8 cellular contexts compared by ENCODE assay signal in genomic region chr5:132103380-132103951, GRCh38. TPM values are rescaled to one million over a fixed set of nuclear protein-coding genes. Genes with fewer than 3 reads are reported as not detected.
DNase-seq lines count a peak whose midpoint lies in the region; ATAC-seq and TF ChIP-seq lines count a peak whose summit lies in the region.

No MANE protein-coding gene starts in this region.

- no peaks in the 10 kb centered on the region for H4K20me1 ChIP-seq in fibroblast of lung (ENCODE audit: control insufficient read depth, extremely low read depth, insufficient read depth, low read length)

- in situ Hi-C loops in GM13977 (cut with MboI; ENCODE audit: low pct_unique_long_range_greater_than_20kb, low sequenced_read_pairs, unreplicated experiment): no loop called here

- no peak overlapping the region for H3K4me3 ChIP-seq in fibroblast of lung (replicated peaks in 1 of 4; ENCODE audit: control extremely low read depth in 1 of 4, insufficient read depth in 1 of 4, low read depth in 3 of 4, low read length in 4 of 4)
- H3K4me3 ChIP-seq in H7 (ENCODE audit: insufficient read depth, low read depth, low read length): no peak overlapping the region

- no peaks in the 10 kb centered on the region for H3K9me3 ChIP-seq in fibroblast of lung (ENCODE audit: control insufficient read depth, insufficient read depth, low read depth, low read length)

- H3K27ac ChIP-seq in fibroblast of lung (ENCODE audit: insufficient read depth, low read length): peak overlapping the region; percentile 98

- H3K4me2 ChIP-seq in fibroblast of lung (ENCODE audit: extremely low read depth, insufficient read depth, low read length): peak overlapping the region; percentile 82

- H3K27me3 ChIP-seq in fibroblast of lung (ENCODE audit: control insufficient read depth, insufficient read depth, low read length) (no peaks in the 10 kb centered on the region), H7 (ENCODE audit: control insufficient read depth, insufficient read depth, low read length) (no peaks in the 10 kb centered on the region)

- H3K36me3 ChIP-seq in fibroblast of lung (ENCODE audit: control insufficient read depth, insufficient read depth, low read length) (no peaks in the 10 kb centered on the region), H7 (replicated peaks; ENCODE audit: control insufficient read depth, insufficient read depth, low read length) (no peaks in the 10 kb centered on the region)

- peaks cover 23% of the 10 kb centered on the region for H3K4me1 ChIP-seq in fibroblast of lung (ENCODE audit: control insufficient read depth, extremely low read depth, insufficient read depth, low read length)

- peak overlapping the region; percentile 62 for H3K9ac ChIP-seq in fibroblast of lung (ENCODE audit: insufficient read depth, low read length)

- TF ChIP-seq CTCF in GM13977 (IDR thresholded peaks at IDR 0.05; ENCODE audit: extremely low read depth, insufficient read depth, missing control alignments) (peak; percentile 15), fibroblast of lung (conservative IDR thresholded peaks at IDR 0.05 in 1 of 2, IDR thresholded peaks at IDR 0.05 in 1 of 2; ENCODE audit: low read depth in 1 of 2, low read length in 2 of 2) (peak in 1 of 2 donors; percentile 7)

- peak; percentile 75 for DNase-seq in GM13977 (ENCODE audit: low spot score)
- peak; percentile 58 for DNase-seq in NCI-H226
- peak; percentile 79 for DNase-seq in activated CD8-positive, alpha-beta memory T cell treated with anti-CD3 and anti-CD28 coated beads, Interleukin-2, amount 50 U/mL, for 48 hours
- DNase-seq in fibroblast of lung (ENCODE audit: low read depth in 2 of 2): peak; percentile 93 to 95
- peak; percentile 5 for DNase-seq in pons (ENCODE audit: low spot score)
- no peak for DNase-seq in H7
- DNase-seq in NCI-H2171 treated with DMSO at 0.1 percent for 48 hours (lab: John Stamatoyannopoulos, UW): no peak

- H2AFZ ChIP-seq in fibroblast of lung (ENCODE audit: low read length): peak overlapping the region; percentile 95

- no peaks in the 10 kb centered on the region for H3K79me2 ChIP-seq in fibroblast of lung (ENCODE audit: control insufficient read depth, insufficient read depth, low read length)

- ATAC-seq in HG02623 (IDR thresholded peaks at IDR 0.05; ENCODE audit: unreplicated experiment): peak; percentile 59

RNA-seq across cellular contexts. Expression of gene CSF2, which starts 29.9 kb away (rescaled TPM):
- total RNA-seq in fibroblast of lung: 0.51 and 0.66 TPM in 2 replicates
- polyA plus RNA-seq in fibroblast of lung: 0.09 and 0.71 TPM in 2 replicates
- polyA plus RNA-seq in fibroblast of lung (2012): 0.17 and 0.56 TPM in 2 replicates
- not detected in 2 replicates for polyA minus RNA-seq in fibroblast of lung (ENCODE audit: low replicate concordance)
- total RNA-seq in H7 (2014; rRNA removed; shearing (Covaris generic)): not detected in 2 replicates

RNA-seq across cellular contexts. Expression of gene IL3, which starts 43.0 kb away (rescaled TPM):
- total RNA-seq in fibroblast of lung: not detected in 2 replicates
- polyA plus RNA-seq in fibroblast of lung: not detected in 2 replicates
- not detected in 2 replicates for polyA plus RNA-seq in fibroblast of lung (2012)
- polyA minus RNA-seq in fibroblast of lung (ENCODE audit: low replicate concordance): not detected in 2 replicates
- total RNA-seq in H7 (2014; rRNA removed; shearing (Covaris generic)): not detected in 2 replicates

Comparison
In these comparisons a context has a peak if more than half of its experiments do, and no peak if none do; other contexts are left out.
1. DNase-seq: peak in GM13977 (single experiment), NCI-H226 (single experiment), activated CD8-positive, alpha-beta memory T cell treated with anti-CD3 and anti-CD28 coated beads, Interleukin-2, amount 50 U/mL, for 48 hours (single experiment), fibroblast of lung (2 of 2) and pons (single experiment); none in H7 (single experiment) and NCI-H2171 treated with DMSO at 0.1 percent for 48 hours (single experiment).